ENCODE assay signal across 1 cellular context in genomic region chr4:173014113-173014558, GRCh38.
TF ChIP-seq lines count a peak whose summit lies in the region.

No MANE protein-coding gene starts in this region.

TF ChIP-seq in H1, 55 proteins besides CTCF, POLR2A, EP300 and RAD21 (continued from another document):
- TF ChIP-seq SRF (IDR thresholded peaks at IDR 0.05; ENCODE audit: low read depth, low read length) (no peak), TEAD4 (IDR thresholded peaks at IDR 0.05; ENCODE audit: low read depth, low read length) (no peak), ATF2 (IDR thresholded peaks at IDR 0.05; ENCODE audit: low read length) (0 out of 2 replicates have a peak, but pooled peaks have one; percentile 26), CHD2 (IDR thresholded peaks at IDR 0.05; ENCODE audit: low read length) (no peak), MAX (IDR thresholded peaks at IDR 0.05) (no peak), E2F6 (IDR thresholded peaks at IDR 0.05) (no peak)
